ENCODE assay signal across 8 cellular contexts in genomic region chr5:143400541-143401252, GRCh38. TPM values are rescaled to one million over a fixed set of nuclear protein-coding genes. Genes with fewer than 3 reads are reported as not detected.
DNase-seq lines count a peak whose midpoint lies in the region; ATAC-seq and TF ChIP-seq lines count a peak whose summit lies in the region.

No MANE protein-coding gene starts in this region.

- intact Hi-C loops in left colon (cut with DNase I, micrococcal nuclease), result loop anchor here in 1 of 2 donors (10.0 kb wide), 1 partner anchor 476 kb away; no protein-coding TSS in a partner anchor

- H3K27me3 Mint-ChIP-seq in IgD-negative memory B cell, result no peaks in the 10 kb centered on the region
- peaks cover 6% of the 10 kb centered on the region for H3K27me3 Mint-ChIP-seq in endothelial cell (ENCODE audit: unreplicated experiment)

- H3K9me3 Mint-ChIP-seq in IgD-negative memory B cell, result no peaks in the 10 kb centered on the region
- no peaks in the 10 kb centered on the region for H3K9me3 Mint-ChIP-seq in endothelial cell (ENCODE audit: unreplicated experiment)

- in situ Hi-C loops in brain microvascular endothelial cell (cut with HindIII; ENCODE audit: low pct_ligation_motif_present, low sequenced_read_pairs), result no loop called here

- H3K27me3 ChIP-seq in brain microvascular endothelial cell (replicated peaks) (no peaks in the 10 kb centered on the region), muscle layer of colon (ENCODE audit: control insufficient read depth in 1 of 2, insufficient read depth in 2 of 2, low read length in 2 of 2) (no peaks in the 10 kb centered on the region)

- H3K27ac ChIP-seq in brain microvascular endothelial cell (peak overlapping the region; percentile 15), muscle layer of colon (ENCODE audit: low read depth, low read length) (peak overlapping the region; percentile 4)

- peaks cover 32% of the 10 kb centered on the region for H3K4me1 ChIP-seq in muscle layer of colon (ENCODE audit: insufficient read depth, low read length)

- H3K36me3 ChIP-seq in brain microvascular endothelial cell (replicated peaks) (peaks cover 6% of the 10 kb centered on the region), muscle layer of colon (ENCODE audit: insufficient read depth, low read length) (peaks cover 10% of the 10 kb centered on the region)

- H3K4me3 Mint-ChIP-seq in IgD-negative memory B cell (peak overlapping the region; percentile 89 to 99 (median 96)), endothelial cell (ENCODE audit: unreplicated experiment) (no peak overlapping the region)

- H3K27ac Mint-ChIP-seq in IgD-negative memory B cell (peak overlapping the region in 2 of 3 donors; percentile 47 to 100), endothelial cell (ENCODE audit: unreplicated experiment) (no peak overlapping the region)

- H3K4me1 Mint-ChIP-seq in IgD-negative memory B cell (peaks cover 45 to 62% (median 50%) of the 10 kb centered on the region in 3 donors), endothelial cell (ENCODE audit: unreplicated experiment) (peaks cover 12% of the 10 kb centered on the region)

- TF ChIP-seq CTCF in brain microvascular endothelial cell (IDR thresholded peaks at IDR 0.05; ENCODE audit: low read depth, low read length, missing control alignments), result no peak
- no peak for TF ChIP-seq CTCF in endothelial cell (IDR thresholded peaks at IDR 0.05; ENCODE audit: unreplicated experiment)

- H3K4me3 ChIP-seq in brain microvascular endothelial cell (ENCODE audit: low read depth, low read length), result peak overlapping the region; percentile 80
- H3K4me3 ChIP-seq in muscle layer of colon (ENCODE audit: low read depth in 1 of 2, low read length in 2 of 2), result peak overlapping the region in 1 of 2 donors; percentile 83

- DNase-seq in AG20443 (ENCODE audit: low spot score) (peak; percentile 17), brain microvascular endothelial cell (no peak), NCI-H2107 treated with DMSO at 0.1 percent for 48 hours (lab: John Stamatoyannopoulos, UW; ENCODE audit: unreplicated experiment) (no peak), endothelial cell (ENCODE audit: low spot score) (no peak), left colon (no peak), DMS79 treated with DMSO at 0.1 percent for 48 hours (lab: John Stamatoyannopoulos, UW) (no peak)

- peaks cover 7% of the 10 kb centered on the region for H3K36me3 Mint-ChIP-seq in IgD-negative memory B cell
- no peaks in the 10 kb centered on the region for H3K36me3 Mint-ChIP-seq in endothelial cell (ENCODE audit: low read depth, unreplicated experiment)

- peak overlapping the region; percentile 4 for H3K9ac ChIP-seq in muscle layer of colon (ENCODE audit: low read length)

- no peaks in the 10 kb centered on the region for H3K9me3 ChIP-seq in muscle layer of colon (ENCODE audit: low read length)

- no peak for ATAC-seq in left colon

RNA-seq across cellular contexts. Expression of gene NR3C1, which starts 2.8 kb away (rescaled TPM):
- polyA plus RNA-seq in IgD-negative memory B cell, result 78.4 TPM
- total RNA-seq in endothelial cell (ENCODE audit: unreplicated experiment) (9.9 TPM), left colon (10 to 100 TPM; 19.9 to 26.3 TPM)
